16 cellular contexts compared by ENCODE assay signal in the genomic region with DNA sequence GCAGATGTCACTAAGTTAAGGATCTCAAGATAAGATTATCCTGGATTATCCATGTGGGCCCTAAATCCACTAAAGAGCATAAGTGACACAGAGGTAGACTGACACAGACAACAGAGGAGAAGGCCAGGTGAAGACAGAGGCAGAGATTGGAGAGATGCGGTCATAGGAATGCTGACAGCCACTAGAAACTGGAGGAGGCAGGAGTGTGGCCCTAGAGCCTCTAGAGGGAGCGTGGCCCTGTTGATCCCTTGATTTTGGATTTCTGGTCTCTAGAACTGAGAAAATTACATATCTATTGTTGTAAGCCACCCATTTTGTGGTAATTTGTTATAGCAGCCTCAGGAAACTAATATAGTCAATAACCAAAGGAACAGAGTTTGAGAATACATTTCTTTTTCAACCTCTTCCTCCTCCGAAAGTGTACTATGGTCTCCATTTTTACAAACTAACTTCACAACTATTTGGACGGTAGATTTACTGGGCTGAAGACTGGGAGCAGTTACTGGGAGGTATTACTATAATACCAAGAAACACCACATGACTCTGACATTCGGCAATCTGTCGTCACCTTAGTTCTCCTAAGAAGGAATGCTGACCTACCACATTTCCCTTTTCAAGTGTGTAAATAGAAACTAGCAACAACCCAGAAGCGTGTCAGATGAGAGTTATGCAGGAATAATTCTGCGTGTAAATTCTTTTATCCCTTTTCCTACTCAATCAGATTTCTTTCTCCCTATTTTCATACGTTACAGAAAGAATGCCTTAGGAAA.
A peak's percentile ranks its signal among the peaks of the same experiment; 100 is the strongest.
DNase-seq lines count a peak whose midpoint lies in the region; ATAC-seq and TF ChIP-seq lines count a peak whose summit lies in the region.
"Had no signal": no experiment of that assay in that cellular context is flagged by ENCODE, and none has a peak within 500 bp of the region (broad histone marks: within the 10 kb centered on the region; RNA-seq: fewer than 3 reads in every experiment).

No MANE protein-coding gene starts in this region.

- no peak overlapping the region for H3K4ac ChIP-seq in mesendoderm (ENCODE audit: low read depth, low read length)

- TF ChIP-seq CTCF in PC-3 (conservative IDR thresholded peaks at IDR 0.05; ENCODE audit: low read depth, low read length), result 0 out of 2 replicates have a peak, but pooled peaks have one; percentile 12

- peak; percentile 36 for DNase-seq in DMS53 (lab: John Stamatoyannopoulos, UW)
- DNase-seq in DMS53 treated with DMSO at 0.1 percent for 48 hours (lab: John Stamatoyannopoulos, UW; ENCODE audit: unreplicated experiment), result no peak
- DNase-seq in PC-3, result peak; percentile 41
- peak; percentile 29 for DNase-seq in epithelial cell of prostate (ENCODE audit: low read depth, low spot score)
- peak; percentile 43 for DNase-seq in mesendoderm
- no peak for DNase-seq in T1000 (lab: John Stamatoyannopoulos, UW)
- no peak for DNase-seq in activated effector memory CD4-positive, alpha-beta T cell treated with Interleukin-2 at 50 U/mL for 16 hours
- DNase-seq: 8988T, DND-41, GF-D8, NCI-H2107, NCI-H446 treated with DMSO at 0.1 percent for 48 hours, NCI-H748 treated with DMSO at 0.1 percent for 48 hours, SHP77 had no signal

- WGBS in mesendoderm (ENCODE audit: extremely low coverage, insufficient coverage, low lambda C conversion rate), result no CpG with 5 or more reads among the region's 9 CpGs

- no peak overlapping the region for H3K4me2 ChIP-seq in PC-3 (ENCODE audit: low read length)
- no peak overlapping the region for H3K4me2 ChIP-seq in mesendoderm (ENCODE audit: low read length)
- H3K4me2 ChIP-seq: BLaER1 treated with 17β-estradiol and CSF1 and Interleukin-3, amounts not matched to agents 10 nM and 100 nM had no signal

- no peak overlapping the region for H3K56ac ChIP-seq in mesendoderm (ENCODE audit: low read length)

- H3K23ac ChIP-seq in mesendoderm (ENCODE audit: low read length), result no peak overlapping the region

- intact Hi-C loops in PC-3 (cut with micrococcal nuclease), result no loop called here

- H3K9ac ChIP-seq in PC-3 (ENCODE audit: low read length), result no peak overlapping the region
- H3K9ac ChIP-seq in mesendoderm (ENCODE audit: low read length), result no peak overlapping the region
- H3K9ac ChIP-seq: BLaER1 treated with 17β-estradiol and CSF1 and Interleukin-3, amounts not matched to agents 10 nM and 100 nM had no signal

- H2AK5ac ChIP-seq in mesendoderm (ENCODE audit: low read length), result no peak overlapping the region

- ATAC-seq in PC-3, result no peak
- ATAC-seq in GM18498 (IDR thresholded peaks at IDR 0.05; ENCODE audit: unreplicated experiment), result no peak

- BruUV-seq in PC-3 (replicated peaks; lab: Mats Ljungman, UMichigan), result no TSS peak

- H3K4me1 ChIP-seq in PC-3 (ENCODE audit: insufficient read depth, low read length), result peaks cover 31% of the 10 kb centered on the region
- H3K4me1 ChIP-seq in mesendoderm (ENCODE audit: control insufficient read depth, low read depth, low read length), result no peaks in the 10 kb centered on the region
- H3K4me1 ChIP-seq: BLaER1 treated with 17β-estradiol and CSF1 and Interleukin-3, amounts not matched to agents 10 nM and 100 nM had no signal

- H3K9me3 ChIP-seq in PC-3 (ENCODE audit: low read length), result no peaks in the 10 kb centered on the region
- H3K9me3 ChIP-seq: BLaER1 treated with 17β-estradiol and CSF1 and Interleukin-3, amounts not matched to agents 10 nM and 100 nM had no signal

- H3K36me3 ChIP-seq in PC-3 (ENCODE audit: low read depth, low read length), result no peaks in the 10 kb centered on the region
- no peaks in the 10 kb centered on the region for H3K36me3 ChIP-seq in mesendoderm (ENCODE audit: control insufficient read depth, insufficient read depth, low read length)
- H3K36me3 ChIP-seq: BLaER1 treated with 17β-estradiol and CSF1 and Interleukin-3, amounts not matched to agents 10 nM and 100 nM had no signal

- no peaks in the 10 kb centered on the region for H4K20me1 ChIP-seq in PC-3 (ENCODE audit: low read length)
- H4K20me1 ChIP-seq: BLaER1 treated with 17β-estradiol and CSF1 and Interleukin-3, amounts not matched to agents 10 nM and 100 nM had no signal

- H3K79me2 ChIP-seq in PC-3 (ENCODE audit: low read length) (no peaks in the 10 kb centered on the region), mesendoderm (ENCODE audit: control insufficient read depth, insufficient read depth, low read length) (no peaks in the 10 kb centered on the region)

- no peak overlapping the region for H3K4me3 ChIP-seq in PC-3 (ENCODE audit: low read length)
- no peak overlapping the region for H3K4me3 ChIP-seq in mesendoderm (ENCODE audit: low read length)
- H3K4me3 ChIP-seq: BLaER1 treated with 17β-estradiol and CSF1 and Interleukin-3, amounts not matched to agents 10 nM and 100 nM had no signal

- H3K18ac ChIP-seq in mesendoderm (ENCODE audit: low read length), result no peak overlapping the region

- POLR2A ChIA-PET in PC-3 (lab: Charles Lee; ENCODE audit: unreplicated experiment), result no interaction called here

- no peaks in the 10 kb centered on the region for H3F3A ChIP-seq in PC-3 (ENCODE audit: low read length, unreplicated experiment)

- H3K79me1 ChIP-seq in mesendoderm (ENCODE audit: low read length), result no peaks in the 10 kb centered on the region

- CTCF ChIA-PET in PC-3 (lab: Charles Lee), result no interaction called here

- H2BK5ac ChIP-seq in mesendoderm (ENCODE audit: low read length), result no peak overlapping the region

- H3K27me3 ChIP-seq in PC-3 (ENCODE audit: low read length) (no peaks in the 10 kb centered on the region), mesendoderm (ENCODE audit: insufficient read depth, low read length, poor library complexity) (no peaks in the 10 kb centered on the region)
- H3K27me3 ChIP-seq: BLaER1 treated with 17β-estradiol and CSF1 and Interleukin-3, amounts not matched to agents 10 nM and 100 nM had no signal

- no peak overlapping the region for H4K5ac ChIP-seq in mesendoderm (ENCODE audit: low read length)

- no peaks in the 10 kb centered on the region for H3K9me2 ChIP-seq in PC-3 (replicated peaks; ENCODE audit: low read length)

- H4K8ac ChIP-seq in mesendoderm (ENCODE audit: low read depth, low read length), result no peak overlapping the region

- H2AFZ ChIP-seq in PC-3 (ENCODE audit: low read length), result no peak overlapping the region

- no peak overlapping the region for H2BK120ac ChIP-seq in mesendoderm (ENCODE audit: low read depth, low read length)

- H3K27ac ChIP-seq in PC-3 (ENCODE audit: low read length) (no peak overlapping the region), epithelial cell of prostate (peak overlapping the region; percentile 7), mesendoderm (ENCODE audit: low read depth, low read length) (no peak overlapping the region)
- H3K27ac ChIP-seq: BLaER1 treated with 17β-estradiol and CSF1 and Interleukin-3, amounts not matched to agents 10 nM and 100 nM had no signal

- H2BK15ac ChIP-seq in mesendoderm (replicated peaks; ENCODE audit: low read depth), result no peak overlapping the region

Comparison
In these comparisons a context has a peak if more than half of its experiments do, and no peak if none do; other contexts are left out.
1. DNase-seq: peak in DMS53 (single experiment), PC-3 (single experiment), epithelial cell of prostate (single experiment) and mesendoderm (single experiment); none in DMS53 treated with DMSO at 0.1 percent for 48 hours (single experiment), T1000 (single experiment) and activated effector memory CD4-positive, alpha-beta T cell treated with Interleukin-2 at 50 U/mL for 16 hours (single experiment).